In the genomic region with DNA sequence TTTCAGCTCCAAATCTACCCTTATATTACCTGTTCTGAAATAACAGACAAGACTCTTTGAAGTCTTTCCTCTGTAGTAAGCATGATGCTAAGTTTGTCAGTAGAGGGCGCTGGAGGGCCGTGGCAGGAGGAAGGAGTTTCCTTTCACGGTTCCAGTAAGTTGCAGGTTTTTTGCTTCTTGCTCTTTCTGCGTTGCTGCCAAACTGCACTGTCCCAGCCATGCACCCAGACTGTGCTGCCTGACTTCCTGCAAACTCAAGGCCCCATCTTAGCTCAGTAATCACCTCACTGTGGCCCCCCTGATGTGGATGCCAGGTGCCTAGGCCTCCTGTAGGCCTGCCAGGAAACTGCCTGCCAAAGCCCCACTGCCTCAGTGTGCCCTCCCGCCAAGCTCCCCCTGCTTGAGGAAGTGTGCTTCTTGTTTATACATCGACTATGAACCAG, we compare ENCODE assay signal across 8 cellular contexts.
DNase-seq lines count a peak whose midpoint lies in the region; ATAC-seq, FAIRE-seq and TF ChIP-seq lines count a peak whose summit lies in the region.

No MANE protein-coding gene starts in this region.

- DNase-seq in Ammon's horn (ENCODE audit: low spot score) (peak; percentile 92), NCI-H1436 treated with DMSO at 0.1 percent for 48 hours (lab: John Stamatoyannopoulos, UW) (peak; percentile 4), H1 (ENCODE audit: low read depth in 1 of 2, low spot score in 2 of 2) (peak; percentile 63 to 88), mesenchymal stem cell (peak; percentile 79), substantia nigra (lab: John Stamatoyannopoulos, UW) (peak in 46 of 49 donors; percentile 2 to 79 (median 44))

- peak; percentile 72 for FAIRE-seq in H1 (lab: Jason Lieb, UNC)

- H3K4me3 ChIP-seq in SU-DHL-6 (ENCODE audit: insufficient read depth, low read length, poor library complexity, severe bottlenecking) (no peak overlapping the region), H1 (ENCODE audit: extremely low read depth in 1 of 4, insufficient read depth in 2 of 4, low read depth in 3 of 4, low read length in 4 of 4) (no peak overlapping the region), mesenchymal stem cell (ENCODE audit: insufficient read depth in 1 of 2, low read depth in 1 of 2, low read length in 2 of 2) (no peak overlapping the region)

- H2AK5ac ChIP-seq in H1 (ENCODE audit: low read depth, low read length) = no peak overlapping the region
- no peak overlapping the region for H2AK5ac ChIP-seq in mesenchymal stem cell (ENCODE audit: low read length, severe bottlenecking)

- H2BK12ac ChIP-seq in H1 (ENCODE audit: low read depth, low read length) = peak overlapping the region; percentile 51; the same call in 1 of the 2 replicates
- peak overlapping the region in 1 of 2 experiments; percentile 17 for H2BK12ac ChIP-seq in mesenchymal stem cell (ENCODE audit: low read length in 2 of 2)

- H3K56ac ChIP-seq in H1 (replicated peaks; ENCODE audit: insufficient read length, low read depth, low read length) = no peak overlapping the region

- H2BK5ac ChIP-seq in H1 (ENCODE audit: low read depth, low read length) = no peak overlapping the region
- no peak overlapping the region for H2BK5ac ChIP-seq in mesenchymal stem cell (ENCODE audit: low read depth, low read length, poor library complexity, severe bottlenecking)

- no peak overlapping the region for H3K14ac ChIP-seq in H1 (ENCODE audit: insufficient read length)
- peak overlapping the region in 1 of 2 experiments; percentile 6 for H3K14ac ChIP-seq in mesenchymal stem cell (ENCODE audit: low read length in 2 of 2)

- peak; percentile 94 for TF ChIP-seq RAD21 in H1 (IDR thresholded peaks at IDR 0.05 in 1 of 2, conservative IDR thresholded peaks at IDR 0.05 in 1 of 2; ENCODE audit: low read depth in 2 of 2, low read length in 2 of 2)

- H3K27ac ChIP-seq in SU-DHL-6 (ENCODE audit: low read depth, low read length) (no peak overlapping the region), H1 (ENCODE audit: low read depth, low read length) (no peak overlapping the region), mesenchymal stem cell (ENCODE audit: low read length, poor library complexity, severe bottlenecking) (no peak overlapping the region), substantia nigra (ENCODE audit: low read depth, low read length, poor library complexity, severe bottlenecking) (no peak overlapping the region)

- H4K20me1 ChIP-seq in SU-DHL-6 (ENCODE audit: low read depth, low read length) (no peaks in the 10 kb centered on the region), H1 (replicated peaks in 1 of 2; ENCODE audit: control insufficient read depth in 1 of 2, insufficient read depth in 2 of 2, low read length in 2 of 2) (no peaks in the 10 kb centered on the region)

- no peaks in the 10 kb centered on the region for H3K9me2 ChIP-seq in SU-DHL-6 (replicated peaks; ENCODE audit: insufficient read depth, low read length)

- WGBS in H1 (ENCODE audit: extremely low coverage in 1 of 2, insufficient coverage in 1 of 2, insufficient read length in 1 of 2, insufficient replicate concordance in 2 of 2, low coverage in 1 of 2, low lambda C conversion rate in 2 of 2, missing lambda C conversion rate in 1 of 2), 2 experiments = 33% methylated on average over 6 of the region's 6 CpGs; no CpG with 5 or more reads in 1 of the 2 experiments
- WGBS in mesenchymal stem cell = 29% methylated on average over 6 of the region's 6 CpGs

- CTCF ChIA-PET in H1 (lab: Charles Lee; ENCODE audit: partially characterized antibody) = interaction anchor here (0.6 to 7.9 kb wide), 52 partner anchors 10 to 1179 kb away, joined by 3 to 103 read pairs (median 4); no protein-coding TSS in a partner anchor

- H3K36me3 ChIP-seq in SU-DHL-6 (ENCODE audit: low read length) = no peaks in the 10 kb centered on the region
- no peaks in the 10 kb centered on the region for H3K36me3 ChIP-seq in H1 (ENCODE audit: control insufficient read depth in 2 of 4, insufficient read depth in 4 of 4, low read length in 3 of 4)
- no peaks in the 10 kb centered on the region for H3K36me3 ChIP-seq in mesenchymal stem cell (ENCODE audit: control insufficient read depth in 1 of 2, insufficient read depth in 2 of 2, low read depth in 1 of 2, low read length in 2 of 2)

- 0 out of 2 replicates have a peak, but pooled peaks cover 2% of the 10 kb centered on the region for H3K23me2 ChIP-seq in H1 (ENCODE audit: low read depth, low read length)

- H3K9me3 ChIP-seq in SU-DHL-6 (ENCODE audit: insufficient read depth, low read length) (no peaks in the 10 kb centered on the region), H1 (ENCODE audit: insufficient read depth in 2 of 2, low read depth in 1 of 2, low read length in 1 of 2) (no peaks in the 10 kb centered on the region), mesenchymal stem cell (ENCODE audit: control insufficient read depth, low read length) (no peaks in the 10 kb centered on the region)

- no peaks in the 10 kb centered on the region for H3K79me2 ChIP-seq in SU-DHL-6 (ENCODE audit: insufficient read depth, low read length)
- H3K79me2 ChIP-seq in H1 (ENCODE audit: control insufficient read depth in 1 of 2, insufficient read depth in 2 of 2, low read length in 2 of 2) = no peaks in the 10 kb centered on the region

- no peak for TF ChIP-seq EP300 in H1 (IDR thresholded peaks at IDR 0.05; ENCODE audit: borderline replicate concordance in 1 of 2, low read depth in 2 of 2, low read length in 2 of 2)

- H2BK15ac ChIP-seq in H1 (ENCODE audit: low read length) = 0 out of 2 replicates have a peak overlapping the region, but pooled peaks have one; percentile 53
- peak overlapping the region; percentile 95 for H2BK15ac ChIP-seq in mesenchymal stem cell (ENCODE audit: low read depth, poor library complexity, severe bottlenecking)

- H3K18ac ChIP-seq in H1 (ENCODE audit: extremely low read depth, low read length) (0 out of 2 replicates have a peak overlapping the region, but pooled peaks have one; percentile 29), mesenchymal stem cell (ENCODE audit: low read depth in 1 of 2, low read length in 2 of 2) (peak overlapping the region; percentile 13 to 23)

- H3F3A ChIP-seq in SU-DHL-6 (ENCODE audit: insufficient read depth) = no peaks in the 10 kb centered on the region

- TF ChIP-seq POLR2A in H1 (IDR thresholded peaks at IDR 0.05; ENCODE audit: control extremely low read depth in 1 of 2, low read depth in 2 of 2, low read length in 2 of 2) = no peak

- no peak overlapping the region for H3K4ac ChIP-seq in H1 (replicated peaks; ENCODE audit: insufficient read length, low read depth, low read length)
- peak overlapping the region; percentile 9 to 24 for H3K4ac ChIP-seq in mesenchymal stem cell (ENCODE audit: low read depth in 1 of 2, low read length in 2 of 2)

- H3K23ac ChIP-seq in H1 (ENCODE audit: insufficient read length) = no peak overlapping the region
- no peak overlapping the region for H3K23ac ChIP-seq in mesenchymal stem cell (ENCODE audit: low read length in 2 of 2)

- H2BK120ac ChIP-seq in H1 (replicated peaks; ENCODE audit: low read depth, low read length) = no peak overlapping the region
- no peak overlapping the region for H2BK120ac ChIP-seq in mesenchymal stem cell (ENCODE audit: low read depth, low read length)

- peak overlapping the region; percentile 27; the same call in 1 of the 2 replicates for H2BK20ac ChIP-seq in H1 (ENCODE audit: low read length)

- no peak overlapping the region for H3K9ac ChIP-seq in SU-DHL-6 (ENCODE audit: low read length)
- H3K9ac ChIP-seq in H1 (replicated peaks in 1 of 4; ENCODE audit: extremely low read depth in 1 of 4, low read depth in 3 of 4, low read length in 3 of 4) = no peak overlapping the region
- H3K9ac ChIP-seq in mesenchymal stem cell (ENCODE audit: low read length) = peak overlapping the region; percentile 45

- ATAC-seq in GM18861 (IDR thresholded peaks at IDR 0.05; ENCODE audit: unreplicated experiment) (peak; percentile 89), HG02973 (IDR thresholded peaks at IDR 0.05; ENCODE audit: unreplicated experiment) (peak; percentile 93)

- H3K79me1 ChIP-seq in H1 (ENCODE audit: low read depth, low read length) (no peaks in the 10 kb centered on the region), mesenchymal stem cell (replicated peaks; ENCODE audit: low read length, poor library complexity, severe bottlenecking) (no peaks in the 10 kb centered on the region)

- POLR2A ChIA-PET in H1 (lab: Charles Lee; ENCODE audit: partially characterized antibody) = interaction anchor here (0.9 kb wide), 1 partner anchor 44 kb away, joined by 3 read pairs; no protein-coding TSS in a partner anchor

- H4K8ac ChIP-seq in H1 (ENCODE audit: extremely low read depth, insufficient read depth, low read length) (peak overlapping the region; percentile 93), mesenchymal stem cell (ENCODE audit: low read length) (peak overlapping the region; percentile 21)

- H3K4me1 ChIP-seq in H1 (replicated peaks in 1 of 4; ENCODE audit: control insufficient read depth in 3 of 4, insufficient read depth in 4 of 4, low read length in 3 of 4) (0 out of 7 replicates have a peak, but pooled peaks cover 0 to 3% (median 0%) of the 10 kb centered on the region in 4 experiments), mesenchymal stem cell (ENCODE audit: control insufficient read depth, insufficient read depth, low read depth, low read length) (peaks cover 4% of the 10 kb centered on the region)

- H2AFZ ChIP-seq in SU-DHL-6 (ENCODE audit: low read depth, low read length, severe bottlenecking) (peak overlapping the region; percentile 23), H1 (ENCODE audit: low read length) (peak overlapping the region; percentile 73), mesenchymal stem cell (ENCODE audit: low read depth, low read length) (peak overlapping the region; percentile 75)

- H3K4me2 ChIP-seq in SU-DHL-6 (ENCODE audit: low read depth, low read length, poor library complexity, severe bottlenecking) (no peak overlapping the region), H1 (ENCODE audit: insufficient read depth in 1 of 2, low read depth in 2 of 2, low read length in 2 of 2) (peak overlapping the region in 1 of 2 experiments; percentile 26; a peak in 2 of 4 replicates), mesenchymal stem cell (ENCODE audit: low read length, poor library complexity, severe bottlenecking) (no peak overlapping the region)

- no peaks in the 10 kb centered on the region for H3K27me3 ChIP-seq in SU-DHL-6 (ENCODE audit: low read length)
- H3K27me3 ChIP-seq in H1 (replicated peaks in 1 of 4; ENCODE audit: control insufficient read depth in 3 of 4, extremely low read depth in 1 of 4, insufficient read depth in 3 of 4, low read length in 3 of 4) = no peaks in the 10 kb centered on the region
- H3K27me3 ChIP-seq in mesenchymal stem cell (ENCODE audit: control insufficient read depth in 1 of 2, insufficient read depth in 1 of 2, low read length in 2 of 2) = no peaks in the 10 kb centered on the region

- TF ChIP-seq CTCF in SU-DHL-6 (IDR thresholded peaks at IDR 0.05; ENCODE audit: insufficient read depth, low read length, poor library complexity, severe bottlenecking) = peak; percentile 57
- peak; percentile 53 to 90 (median 88) for TF ChIP-seq CTCF in H1 (IDR thresholded peaks at IDR 0.05; ENCODE audit: control extremely low read depth in 1 of 3, insufficient read depth in 1 of 3, low read depth in 1 of 3, low read length in 3 of 3)

- H4K91ac ChIP-seq in H1 (replicated peaks; ENCODE audit: insufficient read length, low read length) (no peak overlapping the region), mesenchymal stem cell (ENCODE audit: low read length) (no peak overlapping the region)

- no peak overlapping the region for H4K5ac ChIP-seq in H1 (ENCODE audit: insufficient read length, low read depth, low read length)

Comparison
In these comparisons a context has a peak if more than half of its experiments do, and no peak if none do; other contexts are left out.
1. DNase-seq: peak in every context shown above with its lines; median percentile 92 in Ammon's horn; 79 in mesenchymal stem cell; 76 in H1; 44 in substantia nigra; 4 in NCI-H1436 treated with DMSO at 0.1 percent for 48 hours.
2. H2AFZ ChIP-seq: peak in every context shown above with its lines; median percentile 75 in mesenchymal stem cell; 73 in H1; 23 in SU-DHL-6.